Comparison of ENCODE assay signal across 13 cellular contexts in the genomic region with DNA sequence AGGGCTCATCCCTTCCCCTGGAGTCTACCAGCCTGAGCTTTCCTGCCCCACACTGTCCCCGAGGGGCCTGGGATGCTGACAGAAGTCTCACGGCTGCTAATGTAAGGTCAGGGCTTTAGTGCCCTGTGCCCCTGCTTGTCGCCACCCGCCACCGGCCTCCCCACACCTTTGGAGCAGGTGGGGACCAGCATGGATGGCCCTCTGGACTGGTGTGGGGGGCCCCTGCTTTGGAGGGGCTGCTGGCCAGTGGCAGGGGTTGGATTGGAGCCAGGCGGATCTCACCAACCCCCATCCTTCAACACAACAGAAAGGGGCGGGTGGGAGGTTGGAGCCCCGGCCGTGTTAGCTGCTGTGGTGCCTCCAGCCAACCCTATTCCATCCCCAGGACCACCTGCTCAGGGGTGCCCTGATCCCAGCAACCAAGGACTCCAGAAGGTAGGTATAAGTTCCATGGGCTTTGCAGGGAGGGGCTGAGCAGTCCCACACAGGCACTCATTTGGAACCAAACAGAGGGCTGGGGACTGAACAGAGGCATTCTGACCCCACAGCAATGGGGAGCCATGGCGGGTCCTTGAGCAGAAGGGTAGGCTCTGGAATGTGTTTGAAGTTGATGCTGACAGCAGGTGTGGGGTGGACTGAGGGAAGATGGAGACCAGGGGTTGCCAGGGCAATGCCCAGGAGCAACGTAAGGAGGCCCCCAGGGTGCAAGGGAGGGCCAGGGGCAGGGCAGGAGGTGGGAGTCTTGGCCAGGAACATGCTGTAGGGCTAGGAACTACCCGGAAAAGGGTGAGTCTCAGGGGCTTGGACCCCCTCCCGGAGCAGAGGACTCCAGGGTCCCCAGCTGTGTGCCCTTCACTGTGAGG.
DNase-seq lines count a peak whose midpoint lies in the region; ATAC-seq and TF ChIP-seq lines count a peak whose summit lies in the region.
"Had no signal": no experiment of that assay in that cellular context is flagged by ENCODE, and none has a peak within 500 bp of the region (broad histone marks: within the 10 kb centered on the region; RNA-seq: fewer than 3 reads in every experiment).

No MANE protein-coding gene starts in this region.

- peaks cover 0 to 7% (median 0%) of the 10 kb centered on the region in 11 donors for H3K9me3 ChIP-seq in heart right ventricle
- peaks cover 1% of the 10 kb centered on the region for H3K9me3 ChIP-seq in mesenchymal stem cell (ENCODE audit: control insufficient read depth, low read length)
- no peaks in the 10 kb centered on the region for H3K9me3 ChIP-seq in aorta (ENCODE audit: control insufficient read depth, low read length)
- H3K9me3 ChIP-seq: body of pancreas, left lung had no signal

- H2BK120ac ChIP-seq in mesenchymal stem cell (ENCODE audit: low read depth, low read length) = no peak overlapping the region

- H2AK5ac ChIP-seq in mesenchymal stem cell (ENCODE audit: low read length, severe bottlenecking) = no peak overlapping the region

- TF ChIP-seq CTCF in heart right ventricle (IDR thresholded peaks at IDR 0.05) = no peak

- no peak overlapping the region for H3K4ac ChIP-seq in mesenchymal stem cell (ENCODE audit: low read depth in 1 of 2, low read length in 2 of 2)

- H3K36me3 ChIP-seq in heart right ventricle (no peaks in the 10 kb centered on the region), mesenchymal stem cell (ENCODE audit: control insufficient read depth in 1 of 2, insufficient read depth in 2 of 2, low read depth in 1 of 2, low read length in 2 of 2) (no peaks in the 10 kb centered on the region), aorta (ENCODE audit: control insufficient read depth in 1 of 2, insufficient read depth in 2 of 2, low read length in 1 of 2) (no peaks in the 10 kb centered on the region)
- H3K36me3 ChIP-seq: left lung had no signal

- 86 to 87% methylated on average over 13 of the region's 13 CpGs for WGBS in heart right ventricle, 2 donors
- WGBS in mesenchymal stem cell = 71% methylated on average over 10 of the region's 13 CpGs
- 84 to 90% methylated on average over 13 of the region's 13 CpGs for WGBS in aorta, 2 donors

- H3K79me1 ChIP-seq in mesenchymal stem cell (replicated peaks; ENCODE audit: low read length, poor library complexity, severe bottlenecking) = no peaks in the 10 kb centered on the region

- no peak overlapping the region for H3K18ac ChIP-seq in mesenchymal stem cell (ENCODE audit: low read depth in 1 of 2, low read length in 2 of 2)

- H2BK15ac ChIP-seq in mesenchymal stem cell (ENCODE audit: low read depth, poor library complexity, severe bottlenecking) = peak overlapping the region; percentile 67

- H3K23ac ChIP-seq in mesenchymal stem cell (ENCODE audit: low read length in 2 of 2) = no peak overlapping the region

- H3K27me3 ChIP-seq in heart right ventricle (no peaks in the 10 kb centered on the region), mesenchymal stem cell (ENCODE audit: control insufficient read depth in 1 of 2, insufficient read depth in 1 of 2, low read length in 2 of 2) (no peaks in the 10 kb centered on the region), aorta (ENCODE audit: control insufficient read depth in 1 of 2, insufficient read depth in 2 of 2, low read length in 1 of 2) (no peaks in the 10 kb centered on the region)
- H3K27me3 ChIP-seq: body of pancreas had no signal

- H2AFZ ChIP-seq in mesenchymal stem cell (ENCODE audit: low read depth, low read length) = no peak overlapping the region

- H4K8ac ChIP-seq in mesenchymal stem cell (ENCODE audit: low read length) = no peak overlapping the region

- H3K4me3 ChIP-seq in heart right ventricle (no peak overlapping the region), mesenchymal stem cell (ENCODE audit: insufficient read depth in 1 of 2, low read depth in 1 of 2, low read length in 2 of 2) (no peak overlapping the region), aorta (ENCODE audit: low read length in 2 of 2) (no peak overlapping the region)
- H3K4me3 ChIP-seq: body of pancreas, left lung had no signal

- no peak overlapping the region for H3K4me2 ChIP-seq in mesenchymal stem cell (ENCODE audit: low read length, poor library complexity, severe bottlenecking)

- H3K27ac ChIP-seq in heart right ventricle (no peak overlapping the region), mesenchymal stem cell (ENCODE audit: low read length, poor library complexity, severe bottlenecking) (no peak overlapping the region), aorta (ENCODE audit: low read depth in 1 of 2, low read length in 2 of 2) (no peak overlapping the region)
- H3K27ac ChIP-seq: body of pancreas, left lung had no signal

- no peak overlapping the region for H3K9ac ChIP-seq in mesenchymal stem cell (ENCODE audit: low read length)

- H2BK5ac ChIP-seq in mesenchymal stem cell (ENCODE audit: low read depth, low read length, poor library complexity, severe bottlenecking) = no peak overlapping the region

- H3K14ac ChIP-seq in mesenchymal stem cell (ENCODE audit: low read length in 2 of 2) = no peak overlapping the region

- H2BK12ac ChIP-seq in mesenchymal stem cell (ENCODE audit: low read length in 2 of 2) = no peak overlapping the region

- peaks cover 7 to 26% (median 17%) of the 10 kb centered on the region in 9 donors for H3K4me1 ChIP-seq in heart right ventricle
- H3K4me1 ChIP-seq in mesenchymal stem cell (ENCODE audit: control insufficient read depth, insufficient read depth, low read depth, low read length) = peaks cover 1% of the 10 kb centered on the region
- no peaks in the 10 kb centered on the region for H3K4me1 ChIP-seq in aorta (ENCODE audit: control insufficient read depth in 1 of 2, insufficient read depth in 2 of 2, low read length in 2 of 2)

- intact Hi-C loops in cardiac septum (cut with DNase I) (no loop called here), heart right ventricle (cut with DNase I) (loop anchor here in 1 of 10 donors (5.0 kb wide), 1 partner anchor 297 kb away; a partner anchor contains a TSS), aorta (cut with DNase I) (no loop called here)

- H4K91ac ChIP-seq in mesenchymal stem cell (ENCODE audit: low read length) = no peak overlapping the region

- ATAC-seq in heart right ventricle = no peak
- ATAC-seq in aorta (ENCODE audit: low FRiP score) = no peak
- ATAC-seq: body of pancreas, left lung had no signal

- peak; percentile 70 for DNase-seq in cardiac septum (ENCODE audit: low spot score)
- no peak for DNase-seq in heart right ventricle
- DNase-seq in activated CD8-positive, alpha-beta memory T cell treated with anti-CD3 and anti-CD28 coated beads, Interleukin-2, amount 50 U/mL, for 4 hours = peak; percentile 7
- DNase-seq in mesenchymal stem cell = no peak
- DNase-seq in aorta = peak; percentile 33 to 61
- DNase-seq in COLO668 (lab: John Stamatoyannopoulos, UW; ENCODE audit: unreplicated experiment) = no peak
- no peak for DNase-seq in medulla oblongata (ENCODE audit: extremely low spot score)
- DNase-seq in CD1c-positive myeloid dendritic cell (ENCODE audit: extremely low spot score) = no peak
- DNase-seq: activated CD4-positive, alpha-beta T cell treated with anti-CD3 and anti-CD28 coated beads for 48 hours; AML-193; NCI-H526 treated with DMSO at 0.1 percent for 48 hours had no signal

Comparison
In these comparisons a context has a peak if more than half of its experiments do, and no peak if none do; other contexts are left out.
1. DNase-seq: peak in cardiac septum (single experiment), activated CD8-positive, alpha-beta memory T cell treated with anti-CD3 and anti-CD28 coated beads, Interleukin-2, amount 50 U/mL, for 4 hours (single experiment) and aorta (2 of 2); none in heart right ventricle (0 of 2), mesenchymal stem cell (single experiment), COLO668 (single experiment), medulla oblongata (single experiment) and CD1c-positive myeloid dendritic cell (single experiment).